In the genomic region with DNA sequence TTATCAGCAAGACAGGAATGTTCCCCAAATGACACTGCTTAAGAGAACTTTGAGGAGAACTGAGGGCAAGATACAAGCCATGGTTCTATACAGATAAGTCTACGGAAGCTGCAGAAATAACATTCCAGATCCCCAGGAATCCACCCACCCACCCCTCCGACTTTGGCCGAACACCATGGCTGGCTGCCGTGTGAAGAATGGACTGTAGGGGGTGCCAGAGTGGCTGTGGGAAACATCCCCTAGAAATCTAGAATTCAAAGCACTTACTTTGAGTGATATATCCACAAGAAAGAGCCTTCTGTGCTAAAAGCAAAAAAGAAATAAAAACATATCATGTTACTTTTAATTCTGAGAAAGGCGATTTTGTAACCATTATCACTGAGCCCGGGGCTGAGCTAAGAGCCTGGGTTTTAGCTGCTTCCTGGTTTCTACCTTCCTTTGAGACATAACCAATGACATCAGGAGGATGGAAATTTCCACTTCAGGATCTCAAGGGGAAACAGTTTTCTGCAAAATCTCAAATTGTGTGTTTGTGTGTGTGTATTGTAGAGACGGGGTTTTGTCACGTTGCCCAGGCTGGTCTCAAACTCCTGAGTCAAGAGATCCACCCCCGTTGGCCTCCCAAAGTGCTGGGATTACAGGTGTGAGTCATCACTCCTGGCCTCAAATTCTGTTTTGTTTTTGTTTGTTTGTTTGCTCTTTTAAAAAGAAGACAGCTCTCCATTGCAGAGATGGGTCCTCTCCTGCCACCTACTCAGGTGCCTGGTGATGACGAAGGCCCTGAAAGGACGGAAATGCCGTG, we compare ENCODE assay signal across 1 cellular context.
TF ChIP-seq lines count a peak whose summit lies in the region.

No MANE protein-coding gene starts in this region.

TF ChIP-seq in endothelial cell of umbilical vein, 7 proteins besides CTCF, POLR2A, EP300 and RAD21:
- TF ChIP-seq POLR2AphosphoS5 (IDR thresholded peaks at IDR 0.05; ENCODE audit: insufficient read depth, low read depth, low read length) (no peak), GATA2 (IDR thresholded peaks at IDR 0.05; ENCODE audit: insufficient read depth, insufficient read length, low read depth, low read length) (no peak), JUN (IDR thresholded peaks at IDR 0.05; ENCODE audit: borderline replicate concordance, insufficient read depth, insufficient read length, low read depth) (no peak), FOS (IDR thresholded peaks at IDR 0.05; ENCODE audit: borderline replicate concordance, insufficient read depth, low read length) (no peak), EZH2 (IDR thresholded peaks at IDR 0.05; ENCODE audit: borderline replicate concordance, low read depth, low read length, severe bottlenecking) (no peak), MYC (IDR thresholded peaks at IDR 0.05; ENCODE audit: low read depth, low read length) (no peak)
- TF ChIP-seq, protein P1, sequence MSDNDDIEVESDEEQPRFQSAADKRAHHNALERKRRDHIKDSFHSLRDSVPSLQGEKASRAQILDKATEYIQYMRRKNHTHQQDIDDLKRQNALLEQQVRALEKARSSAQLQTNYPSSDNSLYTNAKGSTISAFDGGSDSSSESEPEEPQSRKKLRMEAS (IDR thresholded peaks at IDR 0.05; ENCODE audit: insufficient read depth, insufficient read length): no peak
TF ChIP-seq in endothelial cell of umbilical vein: peak in this region for 0.
